ENCODE assay signal across 10 cellular contexts in the genomic region with DNA sequence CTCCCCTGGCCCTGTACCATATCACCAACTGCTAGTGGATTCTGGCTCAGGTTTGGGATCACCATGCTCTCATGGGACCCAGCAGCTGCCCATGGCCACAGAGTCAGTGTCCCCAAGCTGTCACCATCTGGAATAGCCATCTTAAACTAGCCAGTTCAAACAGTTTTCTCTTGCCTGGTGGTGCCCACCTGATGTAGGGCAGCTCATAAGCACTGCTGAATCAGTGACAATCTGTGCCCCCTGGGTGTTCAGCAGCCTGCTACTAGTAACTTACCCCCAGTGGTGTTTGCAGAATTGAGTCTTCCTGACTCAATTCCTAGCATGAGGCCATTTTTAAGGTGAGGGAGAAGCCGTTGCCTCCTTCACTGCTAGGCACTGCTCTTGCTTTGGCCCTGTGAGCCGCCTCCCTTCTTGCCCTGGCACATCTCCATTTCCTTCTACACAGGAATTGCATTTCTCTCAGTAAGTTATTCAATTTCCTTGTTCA. TPM values are rescaled to one million over a fixed set of nuclear protein-coding genes. Genes with fewer than 3 reads are reported as not detected.
DNase-seq lines count a peak whose midpoint lies in the region; ATAC-seq and TF ChIP-seq lines count a peak whose summit lies in the region.
"Had no signal": no experiment of that assay in that cellular context is flagged by ENCODE, and none has a peak within 500 bp of the region (broad histone marks: within the 10 kb centered on the region; RNA-seq: fewer than 3 reads in every experiment).

No MANE protein-coding gene starts in this region.

- H3K36me3 ChIP-seq in heart left ventricle = peaks cover 2 to 53% (median 45%) of the 10 kb centered on the region in 9 donors

- 69 to 73% (median 72%) methylated on average over 2 of the region's 2 CpGs for WGBS in heart left ventricle, 4 donors

- H3K4me1 ChIP-seq in heart left ventricle = peaks cover 0 to 33% (median 11%) of the 10 kb centered on the region in 12 donors

- H3K27me3 ChIP-seq in heart left ventricle = no peaks in the 10 kb centered on the region

- DNase-seq in stimulated activated CD4-positive, alpha-beta T cell treated with anti-CD3 and anti-CD28 coated beads, Interleukin-2, amount 100 ng/mL, for 48 hours = peak; percentile 18 to 26
- no peak for DNase-seq in stimulated activated CD4-positive, alpha-beta T cell treated with anti-CD3 and anti-CD28 coated beads, Interleukin-12 subunit alpha, Interleukin-12 subunit beta, amount 100 ng/mL, for 4 hours
- DNase-seq in heart left ventricle (no peak), GM10266 (ENCODE audit: extremely low spot score) (no peak), SK-N-DZ (ENCODE audit: low spot score) (no peak)
- DNase-seq: HCEC 1CT, NCI-H1417 treated with DMSO at 0.1 percent for 48 hours had no signal

- TF ChIP-seq CTCF in heart left ventricle (IDR thresholded peaks at IDR 0.05) (no peak), GM10266 (IDR thresholded peaks at IDR 0.05; ENCODE audit: control insufficient read depth, insufficient read depth, low read depth, missing control alignments) (no peak)

- intact Hi-C loops in heart left ventricle (cut with DNase I) = loop anchor here in 1 of 10 donors (10.0 kb wide), 1 partner anchor 900 kb away; no protein-coding TSS in a partner anchor

- H3K4me3 ChIP-seq in heart left ventricle = no peak overlapping the region

- no peak for TF ChIP-seq POLR2A in heart left ventricle (IDR thresholded peaks at IDR 0.05)

- H3K27ac ChIP-seq in heart left ventricle = peak overlapping the region in 2 of 12 donors; percentile 17 to 47

- H3K9me3 ChIP-seq in heart left ventricle = no peaks in the 10 kb centered on the region

- ATAC-seq in SK-N-SH treated with all-trans-retinoic acid at 6 μM for 48 hours (peak; percentile 19), heart left ventricle (peak; percentile 41 to 73 (median 66)), GM18907 (IDR thresholded peaks at IDR 0.05; ENCODE audit: unreplicated experiment) (no peak), GM21737 (IDR thresholded peaks at IDR 0.05; ENCODE audit: unreplicated experiment) (no peak)

TF ChIP-seq in SK-N-SH treated with all-trans-retinoic acid at 6 μM for 48 hours, 23 proteins besides CTCF, POLR2A, EP300 and RAD21:
- TF ChIP-seq RARB (CRISPR knock-in tag; IDR thresholded peaks at IDR 0.05) (peak; percentile 12; the same call in 1 of the 2 replicates), ESRRG (CRISPR knock-in tag; IDR thresholded peaks at IDR 0.05) (0 out of 2 replicates have a peak, but pooled peaks have one; percentile 10), TSHZ2 (CRISPR knock-in tag; IDR thresholded peaks at IDR 0.05) (no peak), ZNF565 (CRISPR knock-in tag; conservative IDR thresholded peaks at IDR 0.05; ENCODE audit: low read depth) (no peak), PATZ1 (CRISPR knock-in tag; IDR thresholded peaks at IDR 0.05; ENCODE audit: borderline replicate concordance) (0 out of 2 replicates have a peak, but pooled peaks have one; percentile 8), TCF4 (CRISPR knock-in tag; IDR thresholded peaks at IDR 0.05; ENCODE audit: borderline replicate concordance) (no peak), CSDC2 (CRISPR knock-in tag; IDR thresholded peaks at IDR 0.05) (no peak), ISL1 (CRISPR knock-in tag; IDR thresholded peaks at IDR 0.05) (no peak)

RNA-seq across cellular contexts. Expression of gene RPSA, which starts 7.9 kb away (rescaled TPM):
- total RNA-seq in heart left ventricle = 100 to 1,000 TPM; 308 to 700 (median 426) TPM
- 1,000 to 10,000 TPM in 1 of 2 donors, 100 to 1,000 TPM in 1; 619 to 1,279 TPM for polyA plus RNA-seq in heart left ventricle
- 2,861 and 2,894 TPM in 2 replicates for polyA plus RNA-seq in SK-N-DZ (2014; cell fraction: cytosol; rRNA removed)
- 1,186 and 1,691 TPM in 2 replicates for polyA plus RNA-seq in SK-N-DZ (2014; cell fraction: nucleus; rRNA removed)

RNA-seq across cellular contexts. Expression of gene SLC25A38, which starts 31.3 kb away (rescaled TPM):
- 10 to 100 TPM; 13.6 to 30.6 (median 20.9) TPM for total RNA-seq in heart left ventricle
- polyA plus RNA-seq in heart left ventricle = 10 to 100 TPM; 14.0 to 34.8 TPM
- 26.6 and 29.1 TPM in 2 replicates for polyA plus RNA-seq in SK-N-DZ (2014; cell fraction: cytosol; rRNA removed)
- polyA plus RNA-seq in SK-N-DZ (2014; cell fraction: nucleus; rRNA removed) = 32.6 and 39.8 TPM in 2 replicates

RNA-seq across cellular contexts. Expression of gene MOBP, which starts 53.0 kb away (rescaled TPM):
- total RNA-seq in heart left ventricle = under 1 TPM in 1 of 9 donors, not detected in 8; 0.17 TPM
- polyA plus RNA-seq in heart left ventricle = not detected
- not detected in 2 replicates for polyA plus RNA-seq in SK-N-DZ (2014; cell fraction: cytosol; rRNA removed)
- not detected in 2 replicates for polyA plus RNA-seq in SK-N-DZ (2014; cell fraction: nucleus; rRNA removed)

Comparison
In these comparisons a context has a peak if more than half of its experiments do, and no peak if none do; other contexts are left out.
1. DNase-seq: peak in stimulated activated CD4-positive, alpha-beta T cell treated with anti-CD3 and anti-CD28 coated beads, Interleukin-2, amount 100 ng/mL, for 48 hours (2 of 2); none in stimulated activated CD4-positive, alpha-beta T cell treated with anti-CD3 and anti-CD28 coated beads, Interleukin-12 subunit alpha, Interleukin-12 subunit beta, amount 100 ng/mL, for 4 hours (single experiment), heart left ventricle (0 of 5), GM10266 (single experiment) and SK-N-DZ (single experiment).
2. ATAC-seq: peak in SK-N-SH treated with all-trans-retinoic acid at 6 μM for 48 hours (single experiment) and heart left ventricle (4 of 4); none in GM18907 (single experiment) and GM21737 (single experiment).